1 cellular context compared by ENCODE assay signal in the genomic region with DNA sequence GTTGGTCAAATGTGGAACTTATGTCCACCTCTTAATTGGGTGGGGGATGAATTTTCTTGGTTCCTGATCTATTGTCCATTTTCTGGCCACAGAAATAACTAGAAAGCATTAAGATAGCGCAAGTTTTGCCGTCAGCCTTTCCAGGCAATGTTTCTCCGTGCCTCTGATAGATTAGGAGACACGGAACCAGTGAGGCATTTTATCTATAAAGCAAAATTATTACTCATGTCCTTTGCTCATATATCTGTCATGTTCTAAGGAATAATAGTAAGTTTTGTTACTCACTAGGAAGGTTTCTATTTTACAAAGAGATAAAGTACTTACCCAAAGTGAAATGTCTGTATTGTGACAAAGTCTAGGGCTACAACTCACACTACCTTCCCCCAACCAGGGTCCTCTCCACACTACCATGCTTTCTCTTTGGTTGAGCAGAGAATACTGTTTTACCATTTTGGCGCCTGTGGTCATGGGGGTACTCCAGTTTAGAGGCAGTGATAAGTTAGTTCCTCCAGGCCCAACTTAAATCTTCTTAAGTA.
TF ChIP-seq lines count a peak whose summit lies in the region.

No MANE protein-coding gene starts in this region.

TF ChIP-seq in IMR-90, 13 proteins besides CTCF, POLR2A, EP300 and RAD21 (continued from another document):
- no peak for TF ChIP-seq CEBPB (IDR thresholded peaks at IDR 0.05; ENCODE audit: low read depth, low read length)
- TF ChIP-seq, protein P1, sequence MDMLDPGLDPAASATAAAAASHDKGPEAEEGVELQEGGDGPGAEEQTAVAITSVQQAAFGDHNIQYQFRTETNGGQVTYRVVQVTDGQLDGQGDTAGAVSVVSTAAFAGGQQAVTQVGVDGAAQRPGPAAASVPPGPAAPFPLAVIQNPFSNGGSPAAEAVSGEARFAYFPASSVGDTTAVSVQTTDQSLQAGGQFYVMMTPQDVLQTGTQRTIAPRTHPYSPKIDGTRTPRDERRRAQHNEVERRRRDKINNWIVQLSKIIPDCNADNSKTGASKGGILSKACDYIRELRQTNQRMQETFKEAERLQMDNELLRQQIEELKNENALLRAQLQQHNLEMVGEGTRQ (IDR thresholded peaks at IDR 0.05; ENCODE audit: low read depth, low read length) = no peak
